Comparison of ENCODE assay signal across 28 cellular contexts in genomic region chr1:20621012-20621411, GRCh38. TPM values are rescaled to one million over a fixed set of nuclear protein-coding genes. Genes with fewer than 3 reads are reported as not detected.
DNase-seq lines count a peak whose midpoint lies in the region; ATAC-seq, FAIRE-seq and TF ChIP-seq lines count a peak whose summit lies in the region.
"Had no signal": no experiment of that assay in that cellular context is flagged by ENCODE, and none has a peak within 500 bp of the region (broad histone marks: within the 10 kb centered on the region; RNA-seq: fewer than 3 reads in every experiment).

No MANE protein-coding gene starts in this region.

- CTCF ChIA-PET in WTC11 (lab: Charles Lee), result interaction anchor here (1.9 to 2.0 kb wide), 2 partner anchors 13 to 46 kb away, joined by 5 to 8 read pairs; partner anchors contain the start of gene PINK1
- CTCF ChIA-PET in HepG2 (lab: Yijun Ruan, JAX; ENCODE audit: low intra/inter-chr PET ratio, low total read pairs), result no interaction called here

- no peak overlapping the region for H3K9ac ChIP-seq in HepG2 (ENCODE audit: insufficient read depth, low read depth, low read length)
- H3K9ac ChIP-seq: BLaER1 had no signal

- no peak for TF ChIP-seq POLR2A in HepG2 (IDR thresholded peaks at IDR 0.05; ENCODE audit: insufficient read depth in 1 of 2, low read depth in 2 of 2, low read length in 2 of 2)

- peaks cover 30% of the 10 kb centered on the region for H3K4me1 Mint-ChIP-seq in WTC11
- H3K4me1 Mint-ChIP-seq: CD14-positive monocyte; CD4-positive, alpha-beta memory T cell; CD4-positive, CD25-positive, alpha-beta regulatory T cell had no signal

- peaks cover 5% of the 10 kb centered on the region for H3K9me3 Mint-ChIP-seq in WTC11
- H3K9me3 Mint-ChIP-seq: CD4-positive, alpha-beta memory T cell; CD4-positive, CD25-positive, alpha-beta regulatory T cell; CD8-positive, alpha-beta memory T cell had no signal

- H3K27me3 Mint-ChIP-seq in WTC11 (ENCODE audit: low read depth), result no peaks in the 10 kb centered on the region

- TF ChIP-seq CTCF in WTC11 (IDR thresholded peaks at IDR 0.05), result no peak
- TF ChIP-seq CTCF in HepG2 (CRISPR knock-in tag; IDR thresholded peaks at IDR 0.05), result no peak

- no peaks in the 10 kb centered on the region for H4K20me1 ChIP-seq in HepG2 (ENCODE audit: insufficient read depth, low read length)
- H4K20me1 ChIP-seq: BLaER1 had no signal

- POLR2A ChIA-PET in WTC11 (lab: Charles Lee) (no interaction called here), HepG2 (lab: Yijun Ruan, JAX) (no interaction called here)

- FAIRE-seq in HepG2 (lab: Jason Lieb, UNC), result no peak
- FAIRE-seq: A204.1, GM12878, GM12892, GM18507 had no signal

- BruUV-seq in HepG2 (replicated peaks; lab: Mats Ljungman, UMichigan), result no TSS peak

- DNase-seq in WTC11 (ENCODE audit: low spot score), result no peak
- DNase-seq in HepG2 (ENCODE audit: low spot score), result no peak
- no peak for DNase-seq in stimulated activated CD4-positive, alpha-beta T cell treated with anti-CD3 and anti-CD28 coated beads, Interleukin-4, amount 100 ng/mL, for 1 hour
- DNase-seq: 8988T; ACHN; BE2C; C1 segment of cervical spinal cord; CD4-positive, alpha-beta memory T cell; CD4-positive, CD25-positive, alpha-beta regulatory T cell; CD8-positive, alpha-beta memory T cell; COR-L47; DMS 273 treated with DMSO at 0.1 percent for 48 hours; DMS153; DMS53; DMS79; DND-41; EL; GDM1 had no signal

- H3K4me3 Mint-ChIP-seq in WTC11, result no peak overlapping the region
- H3K4me3 Mint-ChIP-seq: CD14-positive monocyte; CD4-positive, alpha-beta memory T cell; CD4-positive, CD25-positive, alpha-beta regulatory T cell; CD8-positive, alpha-beta memory T cell had no signal

- H3K79me2 ChIP-seq in HepG2 (ENCODE audit: insufficient read depth, low read length), result no peaks in the 10 kb centered on the region

- in situ Hi-C loops in HepG2 (cut with HindIII; ENCODE audit: extremely low pct_ligation_motif_present, low pct_unique_long_range_greater_than_20kb), result no loop called here

- H3K4me1 ChIP-seq in HepG2 (ENCODE audit: insufficient read depth, low read length), result no peaks in the 10 kb centered on the region
- H3K4me1 ChIP-seq: BE2C, BLaER1 had no signal

- 61% methylated on average over 6 of the region's 6 CpGs for WGBS in HepG2 (ENCODE audit: low lambda C conversion rate)

- H3K36me3 ChIP-seq in HepG2 (replicated peaks in 1 of 2; ENCODE audit: control insufficient read depth in 1 of 2, insufficient read depth in 2 of 2, low read length in 2 of 2), result no peaks in the 10 kb centered on the region
- H3K36me3 ChIP-seq: BE2C, BLaER1 had no signal

- no peak for TF ChIP-seq RAD21 in HepG2 (CRISPR knock-in tag; IDR thresholded peaks at IDR 0.05)

- ATAC-seq in WTC11, result no peak
- no peak for ATAC-seq in HepG2
- no peak for ATAC-seq in HG03039 (IDR thresholded peaks at IDR 0.05; ENCODE audit: unreplicated experiment)
- ATAC-seq in HG03196 (IDR thresholded peaks at IDR 0.05; ENCODE audit: unreplicated experiment), result no peak
- ATAC-seq: GM12878 had no signal

- no peak overlapping the region for H3K27ac Mint-ChIP-seq in WTC11
- H3K27ac Mint-ChIP-seq: CD4-positive, alpha-beta memory T cell; CD4-positive, CD25-positive, alpha-beta regulatory T cell; CD8-positive, alpha-beta memory T cell had no signal

- no peak overlapping the region for H2AFZ ChIP-seq in HepG2 (ENCODE audit: low read length)

- no peak overlapping the region for H3K27ac ChIP-seq in HepG2 (ENCODE audit: extremely low read length, insufficient read depth, low read length)
- H3K27ac ChIP-seq: BLaER1 had no signal

- intact Hi-C loops in HepG2 (cut with micrococcal nuclease; ENCODE audit: unreplicated experiment), result no loop called here

- 0 out of 2 replicates have a peak, but pooled peaks cover 3% of the 10 kb centered on the region for H3K36me3 Mint-ChIP-seq in WTC11
- H3K36me3 Mint-ChIP-seq: CD4-positive, alpha-beta memory T cell; CD4-positive, CD25-positive, alpha-beta regulatory T cell; CD8-positive, alpha-beta memory T cell had no signal

- no peak overlapping the region for H3K4me2 ChIP-seq in HepG2 (ENCODE audit: low read depth, low read length)
- H3K4me2 ChIP-seq: BLaER1 had no signal

- no peak overlapping the region for H3K4me3 ChIP-seq in HepG2 (replicated peaks in 1 of 3; ENCODE audit: insufficient read depth in 1 of 3, low read depth in 2 of 3, low read length in 3 of 3)
- H3K4me3 ChIP-seq: BLaER1, GM12878 had no signal

- no peaks in the 10 kb centered on the region for H3K27me3 ChIP-seq in HepG2 (ENCODE audit: control insufficient read depth in 1 of 2, insufficient read depth in 2 of 2, low read length in 2 of 2)
- H3K27me3 ChIP-seq: BE2C, BLaER1 had no signal

- no peaks in the 10 kb centered on the region for H3K9me3 ChIP-seq in HepG2 (ENCODE audit: low read length)
- H3K9me3 ChIP-seq: BE2C, BLaER1 had no signal

- no peak for TF ChIP-seq EP300 in HepG2 (IDR thresholded peaks at IDR 0.05; ENCODE audit: low read depth in 2 of 2, low read length in 2 of 2)
- TF ChIP-seq EP300 in HepG2 (CRISPR knock-in tag; IDR thresholded peaks at IDR 0.05; ENCODE audit: borderline replicate concordance), result no peak

RNA-seq across cellular contexts. Expression of gene PINK1, which starts 12.2 kb away (rescaled TPM):
- total RNA-seq in WTC11 (2021), result 34.7 to 47.7 TPM (median 35.1 TPM) in 3 replicates
- total RNA-seq in HepG2 (2016; rRNA removed; fragmentation: Illumina TruSeq; extraction: Trizol), result 13.1 and 15.3 TPM in 2 replicates
- 5.6 and 6.1 TPM in 2 replicates for total RNA-seq in HepG2 (2016; cell fraction: cytosol; rRNA removed; fragmentation: Illumina TruSeq; extraction: Trizol; ENCODE audit: low read depth)
- 13.5 and 15.3 TPM in 2 replicates for total RNA-seq in HepG2 (2016; cell fraction: insoluble cytoplasmic fraction; rRNA removed; fragmentation: Illumina TruSeq; extraction: Trizol)
- 11.1 and 11.3 TPM in 2 replicates for total RNA-seq in HepG2 (2016; cell fraction: membrane; rRNA removed; fragmentation: Illumina TruSeq; extraction: Trizol)
- total RNA-seq in HepG2 (2016; cell fraction: nucleus; rRNA removed; fragmentation: Illumina TruSeq; extraction: Trizol), result 6.6 and 7.9 TPM in 2 replicates
- polyA plus RNA-seq in HepG2 (2011; rRNA removed), result 16.1 and 22.2 TPM in 2 replicates
- 18.4 and 20.0 TPM in 2 replicates for polyA plus RNA-seq in HepG2 (2011; cell fraction: cytosol; rRNA removed)
- polyA plus RNA-seq in HepG2 (2011; cell fraction: nucleus; rRNA removed), result 9.4 and 14.0 TPM in 2 replicates
- 16.1 and 27.7 TPM in 2 replicates for polyA plus RNA-seq in HepG2 (2012)
- polyA plus RNA-seq in HepG2 (2016; cell fraction: cytosol; fragmentation: Illumina TruSeq; extraction: Trizol; ENCODE audit: low read depth), result 5.1 and 5.5 TPM in 2 replicates
- polyA plus RNA-seq in HepG2 (2016; cell fraction: insoluble cytoplasmic fraction; fragmentation: Illumina TruSeq; extraction: Trizol; ENCODE audit: low read depth), result 11.4 and 13.0 TPM in 2 replicates
- 6.7 and 7.8 TPM in 2 replicates for polyA plus RNA-seq in HepG2 (2016; cell fraction: membrane; fragmentation: Illumina TruSeq; extraction: Trizol; ENCODE audit: low read depth)
- 7.1 and 7.2 TPM in 2 replicates for polyA plus RNA-seq in HepG2 (2016; cell fraction: nucleus; fragmentation: Illumina TruSeq; extraction: Trizol; ENCODE audit: insufficient read depth, low read depth)
- 18.7 and 37.0 TPM in 2 replicates for polyA minus RNA-seq in HepG2 (2011; rRNA and poly(A)+ RNA removed; ENCODE audit: low replicate concordance)
- 6.9 and 10.6 TPM in 2 replicates for polyA minus RNA-seq in HepG2 (2011; cell fraction: cytosol; rRNA and poly(A)+ RNA removed)
- polyA minus RNA-seq in HepG2 (2011; cell fraction: nucleus; rRNA and poly(A)+ RNA removed), result 5.0 and 6.5 TPM in 2 replicates

RNA-seq across cellular contexts. Expression of gene CDA, which starts 32.1 kb away (rescaled TPM):
- total RNA-seq in WTC11 (2021) (7.3 to 12.5 TPM (median 7.5 TPM) in 3 replicates), HepG2 (2016; rRNA removed; fragmentation: Illumina TruSeq; extraction: Trizol) (0.66 and 0.72 TPM in 2 replicates)
- total RNA-seq in HepG2 (2016; cell fraction: cytosol; rRNA removed; fragmentation: Illumina TruSeq; extraction: Trizol; ENCODE audit: low read depth), result 0.40 and 0.62 TPM in 2 replicates
- total RNA-seq in HepG2 (2016; cell fraction: insoluble cytoplasmic fraction; rRNA removed; fragmentation: Illumina TruSeq; extraction: Trizol), result 0.26 and 0.98 TPM in 2 replicates
- total RNA-seq in HepG2 (2016; cell fraction: membrane; rRNA removed; fragmentation: Illumina TruSeq; extraction: Trizol), result 0.71 and 1.00 TPM in 2 replicates
- not detected in 2 replicates for total RNA-seq in HepG2 (2016; cell fraction: nucleus; rRNA removed; fragmentation: Illumina TruSeq; extraction: Trizol)
- polyA plus RNA-seq in HepG2 (2011; rRNA removed), result 2.1 and 5.2 TPM in 2 replicates
- 5.2 and 6.4 TPM in 2 replicates for polyA plus RNA-seq in HepG2 (2011; cell fraction: cytosol; rRNA removed)
- 1.3 and 1.6 TPM in 2 replicates for polyA plus RNA-seq in HepG2 (2011; cell fraction: nucleus; rRNA removed)
- polyA plus RNA-seq in HepG2 (2012), result 4.3 and 8.5 TPM in 2 replicates
- 2.2 and 2.3 TPM in 2 replicates for polyA plus RNA-seq in HepG2 (2016; cell fraction: cytosol; fragmentation: Illumina TruSeq; extraction: Trizol; ENCODE audit: low read depth)
- 1.2 and 1.3 TPM in 2 replicates for polyA plus RNA-seq in HepG2 (2016; cell fraction: insoluble cytoplasmic fraction; fragmentation: Illumina TruSeq; extraction: Trizol; ENCODE audit: low read depth)
- polyA plus RNA-seq in HepG2 (2016; cell fraction: membrane; fragmentation: Illumina TruSeq; extraction: Trizol; ENCODE audit: low read depth), result 2.1 TPM in 2 replicates
- polyA plus RNA-seq in HepG2 (2016; cell fraction: nucleus; fragmentation: Illumina TruSeq; extraction: Trizol; ENCODE audit: insufficient read depth, low read depth), result 0.87 and 0.89 TPM in 2 replicates
- 2.3 and 70.1 TPM in 2 replicates for polyA minus RNA-seq in HepG2 (2011; rRNA and poly(A)+ RNA removed; ENCODE audit: low replicate concordance)
- polyA minus RNA-seq in HepG2 (2011; cell fraction: cytosol; rRNA and poly(A)+ RNA removed), result 1.9 and 6.0 TPM in 2 replicates
- 0.64 TPM in 1 of 2 replicates, not detected in the other for polyA minus RNA-seq in HepG2 (2011; cell fraction: nucleus; rRNA and poly(A)+ RNA removed)
- total RNA-seq: A673; CD4-positive, alpha-beta memory T cell; CD4-positive, CD25-positive, alpha-beta regulatory T cell; CD8-positive, alpha-beta memory T cell; G401; GM12878 had no signal
- polyA plus RNA-seq: CD4-positive, alpha-beta memory T cell; CD8-positive, alpha-beta memory T cell; GM12878 had no signal

RNA-seq across cellular contexts. Expression of gene DDOST, which starts 40.2 kb away (rescaled TPM):
- total RNA-seq in WTC11 (2021), result 299 to 306 TPM (median 300 TPM) in 3 replicates
- total RNA-seq in HepG2 (2016; rRNA removed; fragmentation: Illumina TruSeq; extraction: Trizol), result 167 and 335 TPM in 2 replicates
- 55.5 and 58.3 TPM in 2 replicates for total RNA-seq in HepG2 (2016; cell fraction: cytosol; rRNA removed; fragmentation: Illumina TruSeq; extraction: Trizol; ENCODE audit: low read depth)
- 152 and 344 TPM in 2 replicates for total RNA-seq in HepG2 (2016; cell fraction: insoluble cytoplasmic fraction; rRNA removed; fragmentation: Illumina TruSeq; extraction: Trizol)
- total RNA-seq in HepG2 (2016; cell fraction: membrane; rRNA removed; fragmentation: Illumina TruSeq; extraction: Trizol), result 109 and 116 TPM in 2 replicates
- total RNA-seq in HepG2 (2016; cell fraction: nucleus; rRNA removed; fragmentation: Illumina TruSeq; extraction: Trizol), result 220 and 261 TPM in 2 replicates
- polyA plus RNA-seq in HepG2 (2011; rRNA removed), result 485 and 494 TPM in 2 replicates
- polyA plus RNA-seq in HepG2 (2011; cell fraction: cytosol; rRNA removed), result 512 and 565 TPM in 2 replicates
- 123 and 124 TPM in 2 replicates for polyA plus RNA-seq in HepG2 (2011; cell fraction: nucleus; rRNA removed)
- polyA plus RNA-seq in HepG2 (2012), result 190 and 241 TPM in 2 replicates
- polyA plus RNA-seq in HepG2 (2016; cell fraction: cytosol; fragmentation: Illumina TruSeq; extraction: Trizol; ENCODE audit: low read depth), result 62.9 and 71.0 TPM in 2 replicates
- 137 and 148 TPM in 2 replicates for polyA plus RNA-seq in HepG2 (2016; cell fraction: insoluble cytoplasmic fraction; fragmentation: Illumina TruSeq; extraction: Trizol; ENCODE audit: low read depth)
- polyA plus RNA-seq in HepG2 (2016; cell fraction: membrane; fragmentation: Illumina TruSeq; extraction: Trizol; ENCODE audit: low read depth), result 92.2 and 98.9 TPM in 2 replicates
- polyA plus RNA-seq in HepG2 (2016; cell fraction: nucleus; fragmentation: Illumina TruSeq; extraction: Trizol; ENCODE audit: insufficient read depth, low read depth), result 331 and 354 TPM in 2 replicates
- 116 and 435 TPM in 2 replicates for polyA minus RNA-seq in HepG2 (2011; rRNA and poly(A)+ RNA removed; ENCODE audit: low replicate concordance)
- polyA minus RNA-seq in HepG2 (2011; cell fraction: cytosol; rRNA and poly(A)+ RNA removed), result 152 TPM in 2 replicates
- 85.1 and 101 TPM in 2 replicates for polyA minus RNA-seq in HepG2 (2011; cell fraction: nucleus; rRNA and poly(A)+ RNA removed)

Comparison
In these comparisons a context has a peak if more than half of its experiments do, and no peak if none do; other contexts are left out.
1. Of the 50 proteins assayed by ChIP-seq in both HepG2 and WTC11: peak only in HepG2: none; only in WTC11: none; in both: ZNF121; in neither: 49.